23 cellular contexts compared by ENCODE assay signal in the genomic region with DNA sequence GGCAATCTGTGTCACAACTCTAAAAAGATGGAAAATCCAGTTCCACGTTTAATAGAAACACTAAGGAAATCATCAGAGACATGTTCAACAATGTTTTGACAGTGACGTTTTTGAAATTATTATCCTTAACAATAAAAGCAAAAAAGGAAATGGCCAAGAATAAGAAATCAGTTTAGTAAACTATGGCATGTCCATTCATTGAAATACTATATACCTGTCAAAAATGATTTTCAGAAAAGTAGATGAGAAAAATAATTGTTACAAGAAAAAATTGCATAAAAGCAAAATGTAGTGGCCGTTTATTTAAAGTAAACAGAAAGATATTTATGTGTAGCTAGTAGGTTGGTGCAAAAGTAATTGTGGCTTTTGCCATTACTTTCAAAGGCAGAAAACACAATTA.
A peak's percentile ranks its signal among the peaks of the same experiment; 100 is the strongest.
DNase-seq lines count a peak whose midpoint lies in the region; ATAC-seq, FAIRE-seq and TF ChIP-seq lines count a peak whose summit lies in the region.
"Had no signal": no experiment of that assay in that cellular context is flagged by ENCODE, and none has a peak within 500 bp of the region (broad histone marks: within the 10 kb centered on the region; RNA-seq: fewer than 3 reads in every experiment).

No MANE protein-coding gene starts in this region.

- 34% methylated on average over 3 of the region's 3 CpGs for WGBS in SK-N-SH (ENCODE audit: low lambda C conversion rate)
- 96% methylated on average over 3 of the region's 3 CpGs; no CpG with 5 or more reads in 1 of the 2 experiments for WGBS in H1 (ENCODE audit: extremely low coverage in 1 of 2, insufficient coverage in 1 of 2, insufficient read length in 1 of 2, insufficient replicate concordance in 2 of 2, low coverage in 1 of 2, low lambda C conversion rate in 2 of 2, missing lambda C conversion rate in 1 of 2), 2 experiments

- no peaks in the 10 kb centered on the region for H3K79me1 ChIP-seq in H1 (ENCODE audit: low read depth, low read length)

- no peaks in the 10 kb centered on the region for H3K36me3 ChIP-seq in SK-N-SH (replicated peaks in 1 of 2; ENCODE audit: control insufficient read depth in 1 of 2, insufficient read depth in 2 of 2, low read length in 1 of 2)
- H3K36me3 ChIP-seq in adipocyte (ENCODE audit: control insufficient read depth, insufficient read depth, low read length, severe bottlenecking), result no peaks in the 10 kb centered on the region
- no peaks in the 10 kb centered on the region for H3K36me3 ChIP-seq in H1 (ENCODE audit: control insufficient read depth in 2 of 4, insufficient read depth in 4 of 4, low read length in 3 of 4)
- H3K36me3 ChIP-seq: BLaER1 treated with 17β-estradiol and CSF1 and Interleukin-3, amounts not matched to agents 10 nM and 100 nM had no signal

- no peak overlapping the region for H3K27ac Mint-ChIP-seq in T-cell
- H3K27ac Mint-ChIP-seq in activated CD8-positive, alpha-beta memory T cell treated with anti-CD3 and anti-CD28 coated beads, Interleukin-2, amount 10 ng/mL, durations not matched to agents 7 days and 5 days, result no peak overlapping the region
- H3K27ac Mint-ChIP-seq: B cell; CD4-positive, alpha-beta T cell; CD8-positive, alpha-beta T cell had no signal

- FAIRE-seq in H1 (lab: Jason Lieb, UNC), result no peak
- FAIRE-seq: A549, D721Med, G401.6, GM12891, GM19239 had no signal

- H3K9me3 Mint-ChIP-seq in T-cell, result peaks cover 8 to 9% (median 8%) of the 10 kb centered on the region in 3 donors
- H3K9me3 Mint-ChIP-seq in activated CD8-positive, alpha-beta memory T cell treated with anti-CD3 and anti-CD28 coated beads, Interleukin-2, amount 10 ng/mL, durations not matched to agents 7 days and 5 days (ENCODE audit: low read depth), result peaks cover 6% of the 10 kb centered on the region

- peaks cover 0 to 18% of the 10 kb centered on the region in 2 experiments; a peak in 2 of 4 replicates for H3K4me1 ChIP-seq in SK-N-SH (ENCODE audit: control insufficient read depth in 1 of 2, insufficient read depth in 2 of 2, low read depth in 1 of 2, low read length in 1 of 2)
- peaks cover 12% of the 10 kb centered on the region for H3K4me1 ChIP-seq in adipocyte (ENCODE audit: control insufficient read depth, insufficient read depth, low read length)
- H3K4me1 ChIP-seq in H1 (replicated peaks in 1 of 4; ENCODE audit: control insufficient read depth in 3 of 4, insufficient read depth in 4 of 4, low read length in 3 of 4), result no peaks in the 10 kb centered on the region
- H3K4me1 ChIP-seq: A549; BLaER1 treated with 17β-estradiol and CSF1 and Interleukin-3, amounts not matched to agents 10 nM and 100 nM; Caco-2 had no signal

- H3K4me3 ChIP-seq in SK-N-SH (ENCODE audit: low read depth in 2 of 2, low read length in 1 of 2), result no peak overlapping the region
- H3K4me3 ChIP-seq in adipocyte (ENCODE audit: low read length), result peak overlapping the region; percentile 26
- no peak overlapping the region for H3K4me3 ChIP-seq in H1 (ENCODE audit: extremely low read depth in 1 of 4, insufficient read depth in 2 of 4, low read depth in 3 of 4, low read length in 4 of 4)
- H3K4me3 ChIP-seq: A549; BLaER1 treated with 17β-estradiol and CSF1 and Interleukin-3, amounts not matched to agents 10 nM and 100 nM had no signal

- H3K27me3 Mint-ChIP-seq in T-cell, result no peaks in the 10 kb centered on the region
- no peaks in the 10 kb centered on the region for H3K27me3 Mint-ChIP-seq in activated CD8-positive, alpha-beta memory T cell treated with anti-CD3 and anti-CD28 coated beads, Interleukin-2, amount 10 ng/mL, durations not matched to agents 7 days and 5 days
- H3K27me3 Mint-ChIP-seq: B cell; CD4-positive, alpha-beta T cell had no signal

- H2AK5ac ChIP-seq in H1 (ENCODE audit: low read depth, low read length), result no peak overlapping the region

- no peak for DNase-seq in SK-N-SH
- DNase-seq in adipocyte (ENCODE audit: low read depth), result no peak
- DNase-seq in H1 (ENCODE audit: low read depth in 1 of 2, low spot score in 2 of 2), result no peak
- DNase-seq in T-cell, result no peak
- DNase-seq in activated CD8-positive, alpha-beta memory T cell treated with anti-CD3 and anti-CD28 coated beads, Interleukin-2, amount 10 ng/mL, durations not matched to agents 7 days and 5 days, result no peak
- DNase-seq: AML-193; Caco-2; Calu3; CD4-positive, alpha-beta T cell; CD8-positive, alpha-beta T cell; DMS79 treated with DMSO at 0.1 percent for 48 hours; GF-D8 had no signal

- no peak overlapping the region for H2BK12ac ChIP-seq in H1 (ENCODE audit: low read depth, low read length)

- H3K9me3 ChIP-seq in SK-N-SH (no peaks in the 10 kb centered on the region), adipocyte (ENCODE audit: control insufficient read depth, low read length) (peaks cover 10% of the 10 kb centered on the region), H1 (ENCODE audit: insufficient read depth in 2 of 2, low read depth in 1 of 2, low read length in 1 of 2) (peaks cover 5 to 15% of the 10 kb centered on the region in 2 experiments; a peak in 2 of 4 replicates)

- no peak overlapping the region for H4K8ac ChIP-seq in H1 (ENCODE audit: extremely low read depth, insufficient read depth, low read length)

- TF ChIP-seq RAD21 in SK-N-SH (IDR thresholded peaks at IDR 0.05; ENCODE audit: low read length), result no peak
- no peak for TF ChIP-seq RAD21 in H1 (IDR thresholded peaks at IDR 0.05 in 1 of 2, conservative IDR thresholded peaks at IDR 0.05 in 1 of 2; ENCODE audit: low read depth in 2 of 2, low read length in 2 of 2)

- H3K56ac ChIP-seq in H1 (replicated peaks; ENCODE audit: insufficient read length, low read depth, low read length), result no peak overlapping the region

- no peaks in the 10 kb centered on the region for H4K20me1 ChIP-seq in SK-N-SH (ENCODE audit: insufficient read depth)
- H4K20me1 ChIP-seq in H1 (replicated peaks in 1 of 2; ENCODE audit: control insufficient read depth in 1 of 2, insufficient read depth in 2 of 2, low read length in 2 of 2), result no peaks in the 10 kb centered on the region
- H4K20me1 ChIP-seq: BLaER1 treated with 17β-estradiol and CSF1 and Interleukin-3, amounts not matched to agents 10 nM and 100 nM had no signal

- POLR2A ChIA-PET in SK-N-SH (lab: Yijun Ruan, JAX), result no interaction called here
- POLR2A ChIA-PET in H1 (lab: Charles Lee; ENCODE audit: partially characterized antibody), result no interaction called here
- POLR2A ChIA-PET in T-cell (lab: Charles Lee), result no interaction called here

- no peak overlapping the region for H3K4me3 Mint-ChIP-seq in T-cell
- H3K4me3 Mint-ChIP-seq in activated CD8-positive, alpha-beta memory T cell treated with anti-CD3 and anti-CD28 coated beads, Interleukin-2, amount 10 ng/mL, durations not matched to agents 7 days and 5 days, result no peak overlapping the region
- H3K4me3 Mint-ChIP-seq: B cell; CD4-positive, alpha-beta T cell; CD8-positive, alpha-beta T cell had no signal

- H3K79me2 ChIP-seq in SK-N-SH (ENCODE audit: insufficient read depth) (no peaks in the 10 kb centered on the region), H1 (ENCODE audit: control insufficient read depth in 1 of 2, insufficient read depth in 2 of 2, low read length in 2 of 2) (no peaks in the 10 kb centered on the region)

- no peak overlapping the region for H2BK20ac ChIP-seq in H1 (ENCODE audit: low read length)

- no peak overlapping the region for H2BK120ac ChIP-seq in H1 (replicated peaks; ENCODE audit: low read depth, low read length)

- H3K9me2 ChIP-seq in SK-N-SH, result no peaks in the 10 kb centered on the region; the same call in 1 of the 2 replicates

- TF ChIP-seq CTCF in SK-N-SH (IDR thresholded peaks at IDR 0.05) (no peak), H1 (IDR thresholded peaks at IDR 0.05; ENCODE audit: control extremely low read depth in 1 of 3, insufficient read depth in 1 of 3, low read depth in 1 of 3, low read length in 3 of 3) (no peak)

- H3K36me3 Mint-ChIP-seq in T-cell, result no peaks in the 10 kb centered on the region
- H3K36me3 Mint-ChIP-seq in activated CD8-positive, alpha-beta memory T cell treated with anti-CD3 and anti-CD28 coated beads, Interleukin-2, amount 10 ng/mL, durations not matched to agents 7 days and 5 days, result no peaks in the 10 kb centered on the region
- H3K36me3 Mint-ChIP-seq: CD8-positive, alpha-beta T cell had no signal

- TF ChIP-seq POLR2A in H1 (IDR thresholded peaks at IDR 0.05; ENCODE audit: control extremely low read depth in 1 of 2, low read depth in 2 of 2, low read length in 2 of 2), result no peak

- H3K23ac ChIP-seq in H1 (ENCODE audit: insufficient read length), result no peak overlapping the region

- CTCF ChIA-PET in SK-N-SH (lab: Yijun Ruan, JAX), result no interaction called here
- CTCF ChIA-PET in H1 (lab: Charles Lee; ENCODE audit: partially characterized antibody), result no interaction called here
- CTCF ChIA-PET in T-cell (lab: Charles Lee), result no interaction called here
- CTCF ChIA-PET in activated CD8-positive, alpha-beta memory T cell treated with anti-CD3 and anti-CD28 coated beads, Interleukin-2, amount 10 ng/mL, durations not matched to agents 7 days and 5 days (lab: Charles Lee), result no interaction called here

- no peaks in the 10 kb centered on the region for H3K4me1 Mint-ChIP-seq in T-cell
- no peaks in the 10 kb centered on the region for H3K4me1 Mint-ChIP-seq in activated CD8-positive, alpha-beta memory T cell treated with anti-CD3 and anti-CD28 coated beads, Interleukin-2, amount 10 ng/mL, durations not matched to agents 7 days and 5 days
- H3K4me1 Mint-ChIP-seq: B cell had no signal

- H3K14ac ChIP-seq in H1 (ENCODE audit: insufficient read length), result no peak overlapping the region

- H3F3A ChIP-seq in SK-N-SH (replicated peaks; ENCODE audit: insufficient read depth), result peaks cover 10% of the 10 kb centered on the region

- no peak overlapping the region for H2BK15ac ChIP-seq in H1 (ENCODE audit: low read length)

- no peak overlapping the region for H3K4me2 ChIP-seq in SK-N-SH
- no peak overlapping the region for H3K4me2 ChIP-seq in H1 (ENCODE audit: insufficient read depth in 1 of 2, low read depth in 2 of 2, low read length in 2 of 2)
- H3K4me2 ChIP-seq: A549; BLaER1 treated with 17β-estradiol and CSF1 and Interleukin-3, amounts not matched to agents 10 nM and 100 nM had no signal

- TF ChIP-seq EP300 in SK-N-SH (IDR thresholded peaks at IDR 0.05; ENCODE audit: borderline replicate concordance in 1 of 2, low read depth in 1 of 2, low read length in 1 of 2) (no peak), H1 (IDR thresholded peaks at IDR 0.05; ENCODE audit: borderline replicate concordance in 1 of 2, low read depth in 2 of 2, low read length in 2 of 2) (no peak)

- H3K18ac ChIP-seq in H1 (ENCODE audit: extremely low read depth, low read length), result no peak overlapping the region

- no peaks in the 10 kb centered on the region for H3K23me2 ChIP-seq in H1 (ENCODE audit: low read depth, low read length)

- H3K9ac ChIP-seq in SK-N-SH (no peak overlapping the region), adipocyte (ENCODE audit: low read length) (no peak overlapping the region), H1 (replicated peaks in 1 of 4; ENCODE audit: extremely low read depth in 1 of 4, low read depth in 3 of 4, low read length in 3 of 4) (no peak overlapping the region)
- H3K9ac ChIP-seq: BLaER1 treated with 17β-estradiol and CSF1 and Interleukin-3, amounts not matched to agents 10 nM and 100 nM had no signal

- H3K27me3 ChIP-seq in SK-N-SH (ENCODE audit: insufficient read depth) (no peaks in the 10 kb centered on the region), adipocyte (replicated peaks; ENCODE audit: control insufficient read depth, insufficient read depth, low read length) (no peaks in the 10 kb centered on the region), H1 (replicated peaks in 1 of 4; ENCODE audit: control insufficient read depth in 3 of 4, extremely low read depth in 1 of 4, insufficient read depth in 3 of 4, low read length in 3 of 4) (no peaks in the 10 kb centered on the region)
- H3K27me3 ChIP-seq: BLaER1 treated with 17β-estradiol and CSF1 and Interleukin-3, amounts not matched to agents 10 nM and 100 nM had no signal

- no peak overlapping the region for H2AFZ ChIP-seq in SK-N-SH (ENCODE audit: low read depth)
- no peak overlapping the region for H2AFZ ChIP-seq in H1 (ENCODE audit: low read length)

- H2BK5ac ChIP-seq in H1 (ENCODE audit: low read depth, low read length), result no peak overlapping the region

- no peak overlapping the region for H3K4ac ChIP-seq in H1 (replicated peaks; ENCODE audit: insufficient read length, low read depth, low read length)

- no peak overlapping the region for H4K91ac ChIP-seq in H1 (replicated peaks; ENCODE audit: insufficient read length, low read length)

- H3K27ac ChIP-seq in SK-N-SH (ENCODE audit: low read depth in 2 of 2, low read length in 1 of 2) (no peak overlapping the region), H1 (ENCODE audit: low read depth, low read length) (no peak overlapping the region)
- H3K27ac ChIP-seq: 22Rv1; A549; BLaER1 treated with 17β-estradiol and CSF1 and Interleukin-3, amounts not matched to agents 10 nM and 100 nM; C4-2B had no signal

- ATAC-seq in SK-N-SH treated with all-trans-retinoic acid at 6 μM for 48 hours (no peak), T-cell (replicated peaks in 1 of 4) (no peak), HG02759 (IDR thresholded peaks at IDR 0.05; ENCODE audit: unreplicated experiment) (no peak)
- ATAC-seq in activated CD8-positive, alpha-beta memory T cell treated with anti-CD3 and anti-CD28 coated beads, Interleukin-2, amount 10 ng/mL, durations not matched to agents 7 days and 5 days, result no peak
- ATAC-seq: A549; CD8-positive, alpha-beta T cell had no signal

- no peak overlapping the region for H4K5ac ChIP-seq in H1 (ENCODE audit: insufficient read length, low read depth, low read length)
